8 cellular contexts compared by ENCODE assay signal in genomic region chr19:1383014-1383310, GRCh38. TPM values are rescaled to one million over a fixed set of nuclear protein-coding genes. Genes with fewer than 3 reads are reported as not detected.
DNase-seq lines count a peak whose midpoint lies in the region; ATAC-seq and TF ChIP-seq lines count a peak whose summit lies in the region.

No MANE protein-coding gene starts in this region.

- no peak overlapping the region for H3K9ac ChIP-seq in HUES6 (ENCODE audit: low read length)

- H3K4me3 ChIP-seq in CD8-positive, alpha-beta memory T cell (ENCODE audit: low read length): peak overlapping the region; percentile 79
- H3K4me3 ChIP-seq in HUES6 (ENCODE audit: low read depth, low read length): peak overlapping the region; percentile 45

- H3K4me1 ChIP-seq in CD8-positive, alpha-beta memory T cell (ENCODE audit: insufficient read depth, low read length): peaks cover 7% of the 10 kb centered on the region
- H3K4me1 ChIP-seq in HUES6 (ENCODE audit: control insufficient read depth, insufficient read depth, low read length): peaks cover 6% of the 10 kb centered on the region; the same call in 1 of the 2 replicates

- no peak for DNase-seq in CD8-positive, alpha-beta memory T cell
- DNase-seq in caudate nucleus (lab: John Stamatoyannopoulos, UW) (no peak), neural crest cell (ENCODE audit: low read depth, low spot score) (no peak), NCI-H526 treated with DMSO at 0.1 percent for 48 hours (lab: John Stamatoyannopoulos, UW) (no peak), NCI-H128 (lab: John Stamatoyannopoulos, UW; ENCODE audit: unreplicated experiment) (no peak)

- H3K4me3 Mint-ChIP-seq in CD8-positive, alpha-beta memory T cell: peak overlapping the region; percentile 92 to 99 (median 95)
- peak overlapping the region; percentile 98 for H3K4me3 Mint-ChIP-seq in neural crest cell

- no peaks in the 10 kb centered on the region for H3K36me3 ChIP-seq in CD8-positive, alpha-beta memory T cell (ENCODE audit: insufficient read depth, low read length)
- no peaks in the 10 kb centered on the region for H3K36me3 ChIP-seq in HUES6 (ENCODE audit: control insufficient read depth, insufficient read depth, low read length)

- CTCF ChIA-PET in CD8-positive, alpha-beta memory T cell (lab: Charles Lee): interaction anchor here (0.9 to 1.9 kb wide), 5 partner anchors 11 to 139 kb away, joined by 3 to 10 read pairs (median 4); no protein-coding TSS in a partner anchor

- H3K27me3 Mint-ChIP-seq in CD8-positive, alpha-beta memory T cell: peaks cover 4 to 10% of the 10 kb centered on the region in 2 donors
- H3K27me3 Mint-ChIP-seq in neural crest cell (ENCODE audit: low read depth): peaks cover 17% of the 10 kb centered on the region

- peaks cover 0 to 6% (median 4%) of the 10 kb centered on the region in 5 donors for H3K9me3 Mint-ChIP-seq in CD8-positive, alpha-beta memory T cell
- H3K9me3 Mint-ChIP-seq in neural crest cell: peaks cover 2% of the 10 kb centered on the region

- H3K4me1 Mint-ChIP-seq in CD8-positive, alpha-beta memory T cell: peaks cover 15 to 30% (median 15%) of the 10 kb centered on the region in 3 donors
- H3K4me1 Mint-ChIP-seq in neural crest cell: peaks cover 22% of the 10 kb centered on the region

- H3K27ac ChIP-seq in CD8-positive, alpha-beta memory T cell (ENCODE audit: low read depth, low read length): no peak overlapping the region
- H3K27ac ChIP-seq in HUES6 (ENCODE audit: low read depth, low read length) (no peak overlapping the region), caudate nucleus (ENCODE audit: low read depth, low read length) (peak overlapping the region; percentile 4)

- H3K9me3 ChIP-seq in CD8-positive, alpha-beta memory T cell (ENCODE audit: low read length): no peaks in the 10 kb centered on the region
- H3K9me3 ChIP-seq in HUES6 (ENCODE audit: control insufficient read depth, insufficient read depth, low read depth, low read length): no peaks in the 10 kb centered on the region

- ATAC-seq in GM21717 (IDR thresholded peaks at IDR 0.05; ENCODE audit: unreplicated experiment): no peak
- ATAC-seq in GM19035 (IDR thresholded peaks at IDR 0.05; ENCODE audit: unreplicated experiment): no peak

- POLR2A ChIA-PET in CD8-positive, alpha-beta memory T cell (lab: Charles Lee): interaction anchor here (0.6 to 1.0 kb wide), 4 partner anchors 20 to 114 kb away, joined by 3 to 10 read pairs (median 4); partner anchors contain the start of gene CIRBP

- H3K27me3 ChIP-seq in CD8-positive, alpha-beta memory T cell (ENCODE audit: insufficient read depth, low read length, poor library complexity, severe bottlenecking): no peaks in the 10 kb centered on the region
- H3K27me3 ChIP-seq in HUES6 (ENCODE audit: control insufficient read depth, insufficient read depth, low read length): no peaks in the 10 kb centered on the region

- no peak for TF ChIP-seq CTCF in neural crest cell (conservative IDR thresholded peaks at IDR 0.05)

- peak overlapping the region; percentile 39 to 100 (median 96) for H3K27ac Mint-ChIP-seq in CD8-positive, alpha-beta memory T cell
- no peak overlapping the region for H3K27ac Mint-ChIP-seq in neural crest cell (ENCODE audit: unreplicated experiment)

- H3K36me3 Mint-ChIP-seq in CD8-positive, alpha-beta memory T cell: peaks cover 0 to 19% (median 4%) of the 10 kb centered on the region in 3 donors
- peaks cover 9% of the 10 kb centered on the region for H3K36me3 Mint-ChIP-seq in neural crest cell (ENCODE audit: low read depth)

RNA-seq across cellular contexts. Expression of gene NDUFS7, which starts 0.7 kb away (rescaled TPM):
- 100 to 1,000 TPM; 102 to 104 TPM for total RNA-seq in CD8-positive, alpha-beta memory T cell
- polyA plus RNA-seq in CD8-positive, alpha-beta memory T cell: 207 TPM
- 89.7 and 90.6 TPM in 2 replicates for total RNA-seq in neural crest cell

RNA-seq across cellular contexts. Expression of gene GAMT, which starts 18.4 kb away (rescaled TPM):
- 10 to 100 TPM; 29.0 to 29.5 TPM for total RNA-seq in CD8-positive, alpha-beta memory T cell
- polyA plus RNA-seq in CD8-positive, alpha-beta memory T cell: 20.4 TPM
- total RNA-seq in neural crest cell: 42.6 and 45.6 TPM in 2 replicates

RNA-seq across cellular contexts. Expression of gene DAZAP1, which starts 24.4 kb away (rescaled TPM):
- total RNA-seq in CD8-positive, alpha-beta memory T cell: 100 to 1,000 TPM; 253 TPM
- polyA plus RNA-seq in CD8-positive, alpha-beta memory T cell: 7.7 TPM
- 146 and 157 TPM in 2 replicates for total RNA-seq in neural crest cell

RNA-seq across cellular contexts. Expression of gene RPS15, which starts 55.2 kb away (rescaled TPM):
- total RNA-seq in CD8-positive, alpha-beta memory T cell: 1,000 to 10,000 TPM; 1,485 to 1,540 TPM
- 2,756 TPM for polyA plus RNA-seq in CD8-positive, alpha-beta memory T cell
- 1,578 and 1,580 TPM in 2 replicates for total RNA-seq in neural crest cell
